Comparison of ENCODE assay signal across 1 cellular context in the genomic region with DNA sequence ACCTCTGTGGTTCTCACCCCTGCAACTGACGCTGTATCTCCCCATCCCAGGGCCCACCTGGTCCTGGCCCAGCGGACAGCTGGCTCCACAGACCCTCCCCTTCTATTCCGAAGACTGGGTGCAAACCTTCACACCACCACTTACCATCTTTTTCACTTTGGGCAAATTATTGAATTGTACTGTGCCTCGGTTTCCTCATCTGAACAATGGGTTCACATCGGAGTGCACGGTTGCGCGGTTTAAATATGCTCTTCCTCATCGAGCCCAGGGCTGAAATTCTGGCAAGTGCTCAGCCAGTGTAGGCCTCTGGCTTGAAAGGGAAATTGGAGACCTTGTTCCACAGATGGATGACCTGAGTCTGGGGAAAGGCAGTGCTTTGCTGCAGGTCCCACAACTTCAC.
TF ChIP-seq lines count a peak whose summit lies in the region.

No MANE protein-coding gene starts in this region.

TF ChIP-seq in HepG2, 621 proteins besides CTCF, POLR2A, EP300 and RAD21:
- TF ChIP-seq, protein P1, sequence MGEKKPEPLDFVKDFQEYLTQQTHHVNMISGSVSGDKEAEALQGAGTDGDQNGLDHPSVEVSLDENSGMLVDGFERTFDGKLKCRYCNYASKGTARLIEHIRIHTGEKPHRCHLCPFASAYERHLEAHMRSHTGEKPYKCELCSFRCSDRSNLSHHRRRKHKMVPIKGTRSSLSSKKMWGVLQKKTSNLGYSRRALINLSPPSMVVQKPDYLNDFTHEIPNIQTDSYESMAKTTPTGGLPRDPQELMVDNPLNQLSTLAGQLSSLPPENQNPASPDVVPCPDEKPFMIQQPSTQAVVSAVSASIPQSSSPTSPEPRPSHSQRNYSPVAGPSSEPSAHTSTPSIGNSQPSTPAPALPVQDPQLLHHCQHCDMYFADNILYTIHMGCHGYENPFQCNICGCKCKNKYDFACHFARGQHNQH (CRISPR knock-in tag; IDR thresholded peaks at IDR 0.05) = no peak
- TF ChIP-seq ZNF629 (CRISPR knock-in tag; conservative IDR thresholded peaks at IDR 0.05) (peak; percentile 93), SRY (CRISPR knock-in tag; IDR thresholded peaks at IDR 0.05) (no peak), ZFP36L2 (CRISPR knock-in tag; IDR thresholded peaks at IDR 0.05) (no peak), ADNP (CRISPR knock-in tag; IDR thresholded peaks at IDR 0.05) (0 out of 2 replicates have a peak, but pooled peaks have one; percentile 36)
- TF ChIP-seq, protein P2, sequence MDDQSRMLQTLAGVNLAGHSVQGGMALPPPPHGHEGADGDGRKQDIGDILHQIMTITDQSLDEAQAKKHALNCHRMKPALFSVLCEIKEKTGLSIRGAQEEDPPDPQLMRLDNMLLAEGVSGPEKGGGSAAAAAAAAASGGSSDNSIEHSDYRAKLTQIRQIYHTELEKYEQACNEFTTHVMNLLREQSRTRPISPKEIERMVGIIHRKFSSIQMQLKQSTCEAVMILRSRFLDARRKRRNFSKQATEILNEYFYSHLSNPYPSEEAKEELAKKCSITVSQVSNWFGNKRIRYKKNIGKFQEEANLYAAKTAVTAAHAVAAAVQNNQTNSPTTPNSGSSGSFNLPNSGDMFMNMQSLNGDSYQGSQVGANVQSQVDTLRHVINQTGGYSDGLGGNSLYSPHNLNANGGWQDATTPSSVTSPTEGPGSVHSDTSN (CRISPR knock-in tag; IDR thresholded peaks at IDR 0.05; ENCODE audit: borderline replicate concordance) = no peak
